In the genomic region with DNA sequence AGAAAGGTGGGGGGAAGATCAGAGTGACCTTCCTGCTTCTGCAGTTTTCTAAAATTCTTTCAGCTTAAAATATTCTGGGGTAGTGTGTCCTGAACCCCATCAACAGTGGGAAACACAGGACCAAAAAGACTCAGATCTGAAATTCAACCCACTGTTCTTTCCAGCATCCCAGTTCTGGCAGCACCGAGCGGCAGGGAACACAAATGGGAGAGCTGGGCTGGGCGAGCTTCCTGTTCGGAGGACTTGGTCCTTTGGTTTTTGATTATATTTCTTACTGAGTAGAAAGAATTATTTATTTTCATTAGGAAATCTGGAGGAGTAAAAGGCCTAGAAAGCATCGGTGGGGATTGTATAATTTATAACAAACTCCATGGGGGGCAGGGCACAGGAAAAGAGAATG, we compare ENCODE assay signal across 20 cellular contexts.
"Had no signal": no experiment of that assay in that cellular context is flagged by ENCODE, and none has a peak within 500 bp of the region (broad histone marks: within the 10 kb centered on the region; RNA-seq: fewer than 3 reads in every experiment).

No MANE protein-coding gene starts in this region.

- H3K27me3 Mint-ChIP-seq: stimulated activated naive CD8-positive, alpha-beta T cell treated with anti-CD3 and anti-CD28 coated beads, Interleukin-15, Interleukin-2, amounts not matched to agents 100 ng/mL and 50 ng/mL, for 24 hours had no signal

- H3K4me1 Mint-ChIP-seq: memory B cell; nephron progenitor cell; stimulated activated memory B cell treated with anti-CD40 and anti-IgM and Interleukin-4, amounts not matched to agents 10 μg/mL and 1 μg/mL and 100 μg/mL, for 72 hours had no signal

- H3K4me3 ChIP-seq: coronary artery, lung, mucosa of descending colon, prostate gland, sigmoid colon, spleen, thoracic aorta, tibial nerve, upper lobe of left lung had no signal

- H3K36me3 ChIP-seq: prostate gland, sigmoid colon, spleen, thoracic aorta, tibial nerve, upper lobe of left lung had no signal

- H3K9me3 ChIP-seq: mucosa of descending colon, prostate gland, sigmoid colon, spleen, thoracic aorta, tibial nerve, upper lobe of left lung had no signal

- H3K4me3 Mint-ChIP-seq: effector memory CD8-positive, alpha-beta T cell; immature natural killer cell; memory B cell; naive B cell; nephron progenitor cell; stimulated activated memory B cell treated with anti-CD40 and anti-IgM and Interleukin-4, amounts not matched to agents 10 μg/mL and 1 μg/mL and 100 μg/mL, for 72 hours; stimulated activated naive CD8-positive, alpha-beta T cell treated with anti-CD3 and anti-CD28 coated beads, Interleukin-15, Interleukin-2, amounts not matched to agents 100 ng/mL and 50 ng/mL, for 24 hours had no signal

- H3K36me3 Mint-ChIP-seq: immature natural killer cell; memory B cell; naive B cell; stimulated activated memory B cell treated with anti-CD40 and anti-IgM and Interleukin-4, amounts not matched to agents 10 μg/mL and 1 μg/mL and 100 μg/mL, for 72 hours had no signal

- H3K9me3 Mint-ChIP-seq: effector memory CD8-positive, alpha-beta T cell; immature natural killer cell; nephron progenitor cell; stimulated activated memory B cell treated with anti-CD40 and anti-IgM and Interleukin-4, amounts not matched to agents 10 μg/mL and 1 μg/mL and 100 μg/mL, for 72 hours; stimulated activated naive CD8-positive, alpha-beta T cell treated with anti-CD3 and anti-CD28 coated beads, Interleukin-15, Interleukin-2, amounts not matched to agents 100 ng/mL and 50 ng/mL, for 24 hours had no signal

- ATAC-seq: effector memory CD8-positive, alpha-beta T cell; left colon; mucosa of descending colon; stimulated activated memory B cell treated with anti-CD40 and anti-IgM and Interleukin-4, amounts not matched to agents 10 μg/mL and 1 μg/mL and 100 μg/mL, for 72 hours had no signal

- H3K4me1 ChIP-seq: prostate gland, upper lobe of left lung had no signal

- DNase-seq: effector memory CD8-positive, alpha-beta T cell; immature natural killer cell; islet precursor cell; kidney glomerular epithelial cell; left colon; mucosa of descending colon; naive B cell; nephron progenitor cell; sigmoid colon; spleen; stimulated activated CD4-positive, alpha-beta T cell treated with anti-CD3 and anti-CD28 coated beads, Interleukin-4, amount 100 ng/mL, for 4 hours; upper lobe of left lung had no signal

- H3K27ac ChIP-seq: coronary artery, prostate gland, sigmoid colon, thoracic aorta, upper lobe of left lung had no signal

- H3K27me3 ChIP-seq: sigmoid colon, spleen, tibial nerve, upper lobe of left lung had no signal

- H3K27ac Mint-ChIP-seq: effector memory CD8-positive, alpha-beta T cell; immature natural killer cell; memory B cell; nephron progenitor cell; stimulated activated memory B cell treated with anti-CD40 and anti-IgM and Interleukin-4, amounts not matched to agents 10 μg/mL and 1 μg/mL and 100 μg/mL, for 72 hours; stimulated activated naive CD8-positive, alpha-beta T cell treated with anti-CD3 and anti-CD28 coated beads, Interleukin-15, Interleukin-2, amounts not matched to agents 100 ng/mL and 50 ng/mL, for 24 hours had no signal
